ENCODE assay signal across 1 cellular context in genomic region chr16:82329504-82330192, GRCh38.
TF ChIP-seq lines count a peak whose summit lies in the region.

No MANE protein-coding gene starts in this region.

TF ChIP-seq in HepG2, 621 proteins besides CTCF, POLR2A, EP300 and RAD21 (continued from another document and continues in another):
- 0 out of 2 replicates have a peak, but pooled peaks have one; percentile 62 for TF ChIP-seq ZNF670 (CRISPR knock-in tag; IDR thresholded peaks at IDR 0.05; ENCODE audit: borderline replicate concordance)
- peak; percentile 100 for TF ChIP-seq ZNF12 (CRISPR knock-in tag; IDR thresholded peaks at IDR 0.05)
- TF ChIP-seq ATF2 (CRISPR knock-in tag; IDR thresholded peaks at IDR 0.05) = no peak
- TF ChIP-seq CENPX (CRISPR knock-in tag; IDR thresholded peaks at IDR 0.05) = no peak
- no peak for TF ChIP-seq ATF3 (CRISPR knock-in tag; IDR thresholded peaks at IDR 0.05)
- no peak for TF ChIP-seq ZNF407 (CRISPR knock-in tag; IDR thresholded peaks at IDR 0.05; ENCODE audit: not compliant biosample characterization)
- TF ChIP-seq RFXAP (CRISPR knock-in tag; IDR thresholded peaks at IDR 0.05; ENCODE audit: borderline replicate concordance) = no peak
- no peak for TF ChIP-seq ZBTB1 (CRISPR knock-in tag; IDR thresholded peaks at IDR 0.05; ENCODE audit: borderline replicate concordance)
- TF ChIP-seq ZNF446 (CRISPR knock-in tag; IDR thresholded peaks at IDR 0.05) = no peak
- no peak for TF ChIP-seq POLR2G (IDR thresholded peaks at IDR 0.05; ENCODE audit: low read depth, low read length)
- TF ChIP-seq MAZ (IDR thresholded peaks at IDR 0.05; ENCODE audit: borderline replicate concordance, low read depth, low read length) = 0 out of 2 replicates have a peak, but pooled peaks have one; percentile 51
- 0 out of 2 replicates have a peak, but pooled peaks have one; percentile 2 for TF ChIP-seq MAZ (CRISPR knock-in tag; IDR thresholded peaks at IDR 0.05; ENCODE audit: low read depth)
- peak; percentile 82 for TF ChIP-seq AHDC1 (CRISPR knock-in tag; IDR thresholded peaks at IDR 0.05; ENCODE audit: borderline replicate concordance)
- TF ChIP-seq ZNF792 (CRISPR knock-in tag; IDR thresholded peaks at IDR 0.05) = 0 out of 2 replicates have a peak, but pooled peaks have one; percentile 56
- no peak for TF ChIP-seq ZNF282 (IDR thresholded peaks at IDR 0.05; ENCODE audit: partially characterized antibody)
- TF ChIP-seq PBX3 (CRISPR knock-in tag; IDR thresholded peaks at IDR 0.05; ENCODE audit: borderline replicate concordance) = no peak
- TF ChIP-seq ZNF224 (CRISPR knock-in tag; IDR thresholded peaks at IDR 0.05) = no peak
- TF ChIP-seq CENPBD1 (CRISPR knock-in tag; IDR thresholded peaks at IDR 0.05; ENCODE audit: borderline replicate concordance, low read depth) = no peak
- TF ChIP-seq MED13 (CRISPR knock-in tag; IDR thresholded peaks at IDR 0.05) = no peak
- peak; percentile 25; the same call in 1 of the 2 replicates for TF ChIP-seq RXRA (CRISPR knock-in tag; IDR thresholded peaks at IDR 0.05)
- no peak for TF ChIP-seq KDM5B (CRISPR knock-in tag; IDR thresholded peaks at IDR 0.05; ENCODE audit: borderline replicate concordance)
- TF ChIP-seq PBX2 (CRISPR knock-in tag; IDR thresholded peaks at IDR 0.05) = no peak
- TF ChIP-seq ZNF556 (CRISPR knock-in tag; IDR thresholded peaks at IDR 0.05; ENCODE audit: borderline replicate concordance) = peak; percentile 64; the same call in 1 of the 2 replicates
- peak; percentile 63; the same call in 1 of the 2 replicates for TF ChIP-seq MAFF (IDR thresholded peaks at IDR 0.05; ENCODE audit: low read depth, low read length)
- TF ChIP-seq ZNF432 (CRISPR knock-in tag; IDR thresholded peaks at IDR 0.05; ENCODE audit: borderline replicate concordance) = no peak
- TF ChIP-seq ELF3 (CRISPR knock-in tag; IDR thresholded peaks at IDR 0.05) = peak; percentile 14; the same call in 1 of the 2 replicates
- no peak for TF ChIP-seq ZNF672 (CRISPR knock-in tag; IDR thresholded peaks at IDR 0.05)
- no peak for TF ChIP-seq TCF7 (IDR thresholded peaks at IDR 0.05; ENCODE audit: low read depth)
- no peak for TF ChIP-seq ZNF235 (CRISPR knock-in tag; IDR thresholded peaks at IDR 0.05; ENCODE audit: borderline replicate concordance)
- TF ChIP-seq GRHL1 (CRISPR knock-in tag; conservative IDR thresholded peaks at IDR 0.05) = no peak
- TF ChIP-seq FOXP1 (IDR thresholded peaks at IDR 0.05) = no peak
- peak; percentile 49 for TF ChIP-seq FOXP1 (CRISPR knock-in tag; IDR thresholded peaks at IDR 0.05)
- no peak for TF ChIP-seq ZNF503 (CRISPR knock-in tag; IDR thresholded peaks at IDR 0.05)
- TF ChIP-seq MED8 (CRISPR knock-in tag; IDR thresholded peaks at IDR 0.05; ENCODE audit: insufficient replicate concordance) = no peak
- TF ChIP-seq CENPT (CRISPR knock-in tag; IDR thresholded peaks at IDR 0.05; ENCODE audit: low read depth) = no peak
- TF ChIP-seq MXD4 (CRISPR knock-in tag; IDR thresholded peaks at IDR 0.05) = no peak
- peak; percentile 59; the same call in 1 of the 2 replicates for TF ChIP-seq MIER2 (CRISPR knock-in tag; IDR thresholded peaks at IDR 0.05)
- no peak for TF ChIP-seq PHF5A (CRISPR knock-in tag; IDR thresholded peaks at IDR 0.05; ENCODE audit: low read depth, unreplicated experiment)
- no peak for TF ChIP-seq MYC (CRISPR knock-in tag; IDR thresholded peaks at IDR 0.05; ENCODE audit: borderline replicate concordance)
